1 cellular context compared by ENCODE assay signal in genomic region chr1:110407260-110408210, GRCh38.
TF ChIP-seq lines count a peak whose summit lies in the region.

Gene LAMTOR5 (minus strand): TSS chr1:110407694. CDS start chr1:110407620, 74 bp downstream.

TF ChIP-seq in K562, 482 proteins besides CTCF, POLR2A, EP300 and RAD21 (continued from another document and continues in another):
- TF ChIP-seq BCLAF1 (IDR thresholded peaks at IDR 0.05; ENCODE audit: borderline replicate concordance in 1 of 2, control insufficient read depth in 1 of 2, low read depth in 2 of 2, low read length in 1 of 2) (peak in 1 of 2 experiments; percentile 58; a peak in 1 of 4 replicates), TAF1 (IDR thresholded peaks at IDR 0.05; ENCODE audit: control insufficient read depth, extremely low read depth, insufficient read depth, low read length, severe bottlenecking) (peak; percentile 97), NFYB (IDR thresholded peaks at IDR 0.05; ENCODE audit: extremely low read depth, insufficient read length) (no peak), GABPB2 (CRISPR knock-in tag; conservative IDR thresholded peaks at IDR 0.05) (no peak), IRF2 (CRISPR knock-in tag; IDR thresholded peaks at IDR 0.05) (no peak), KAT8 (IDR thresholded peaks at IDR 0.05; ENCODE audit: low read depth) (no peak), MBD1 (CRISPR knock-in tag; IDR thresholded peaks at IDR 0.05) (no peak), ZNF639 (CRISPR knock-in tag; conservative IDR thresholded peaks at IDR 0.05 in 1 of 2, IDR thresholded peaks at IDR 0.05 in 1 of 2) (peak in 1 of 2 experiments; percentile 93; a peak in 2 of 4 replicates), ZNF644 (tag; IDR thresholded peaks at IDR 0.05; ENCODE audit: low read depth) (0 out of 2 replicates have a peak, but pooled peaks have one; percentile 59), ADNP (tag; IDR thresholded peaks at IDR 0.05) (no peak), FOXK2 (conservative IDR thresholded peaks at IDR 0.05 in 1 of 2, IDR thresholded peaks at IDR 0.05 in 1 of 2; ENCODE audit: low read depth in 2 of 2) (peak; percentile 95 to 98), E2F5 (CRISPR knock-in tag; IDR thresholded peaks at IDR 0.05) (peak; percentile 96), ETV1 (tag; conservative IDR thresholded peaks at IDR 0.05; ENCODE audit: low read depth) (peak; percentile 84), HLTF (IDR thresholded peaks at IDR 0.05) (peak; percentile 4; the same call in 1 of the 2 replicates), CBX5 (IDR thresholded peaks at IDR 0.05; ENCODE audit: borderline replicate concordance, low read depth) (peak; percentile 76; the same call in 1 of the 2 replicates), EWSR1 (IDR thresholded peaks at IDR 0.05; ENCODE audit: borderline replicate concordance, low read depth, partially characterized antibody) (no peak), TBL1XR1 (IDR thresholded peaks at IDR 0.05; ENCODE audit: low read length in 2 of 2) (peak; percentile 77 to 93), ZBTB33 (CRISPR knock-in tag; IDR thresholded peaks at IDR 0.05) (peak; percentile 80), GTF2B (IDR thresholded peaks at IDR 0.05; ENCODE audit: extremely low read depth, insufficient read length) (peak; percentile 72), BMI1 (IDR thresholded peaks at IDR 0.05; ENCODE audit: low read length) (no peak), ZNF740 (CRISPR knock-in tag; IDR thresholded peaks at IDR 0.05) (no peak), ZNF740 (tag; IDR thresholded peaks at IDR 0.05) (no peak), ETS1 (conservative IDR thresholded peaks at IDR 0.05; ENCODE audit: control insufficient read depth, low read depth, low read length) (0 out of 2 replicates have a peak, but pooled peaks have one; percentile 70), ZNF174 (CRISPR knock-in tag; IDR thresholded peaks at IDR 0.05) (no peak), TFAP4 (CRISPR knock-in tag; IDR thresholded peaks at IDR 0.05; ENCODE audit: borderline replicate concordance) (peak; percentile 91), NFIX (CRISPR knock-in tag; IDR thresholded peaks at IDR 0.05; ENCODE audit: low read depth) (no peak), ZNF282 (CRISPR knock-in tag; IDR thresholded peaks at IDR 0.05) (0 out of 2 replicates have a peak, but pooled peaks have one; percentile 52), PML (IDR thresholded peaks at IDR 0.05; ENCODE audit: low read length) (peak; percentile 94), NELFE (IDR thresholded peaks at IDR 0.05; ENCODE audit: insufficient read depth, insufficient read length) (no peak), ZNF830 (CRISPR knock-in tag; IDR thresholded peaks at IDR 0.05) (peak; percentile 57; the same call in 1 of the 2 replicates), FOXP4 (CRISPR knock-in tag; IDR thresholded peaks at IDR 0.05; ENCODE audit: borderline replicate concordance) (peak; percentile 82; the same call in 1 of the 2 replicates), ELF1 (tag; IDR thresholded peaks at IDR 0.05) (peak; percentile 98), SLC30A9 (CRISPR knock-in tag; IDR thresholded peaks at IDR 0.05) (no peak), KHSRP (IDR thresholded peaks at IDR 0.05) (peak; percentile 77; the same call in 1 of the 2 replicates), CBX8 (IDR thresholded peaks at IDR 0.05; ENCODE audit: borderline replicate concordance, extremely low read depth, low read depth, low read length, poor library complexity, severe bottlenecking) (no peak), HNRNPH1 (optimal IDR thresholded peaks at IDR 0.05; ENCODE audit: low read depth, low read length) (no peak), MED1 (CRISPR knock-in tag; IDR thresholded peaks at IDR 0.05; ENCODE audit: borderline replicate concordance) (no peak), ZNF551 (CRISPR knock-in tag; IDR thresholded peaks at IDR 0.05) (no peak), CHD4 (IDR thresholded peaks at IDR 0.05; ENCODE audit: insufficient read depth, insufficient replicate concordance, low read depth, low read length, poor library complexity, severe bottlenecking) (no peak), STAT5B (CRISPR knock-in tag; IDR thresholded peaks at IDR 0.05) (no peak), BRD9 (IDR thresholded peaks at IDR 0.05; ENCODE audit: low read depth, partially characterized antibody) (peak; percentile 67), HBP1 (CRISPR knock-in tag; IDR thresholded peaks at IDR 0.05) (peak; percentile 70), ZNF431 (CRISPR knock-in tag; IDR thresholded peaks at IDR 0.05) (no peak), OTX1 (CRISPR knock-in tag; IDR thresholded peaks at IDR 0.05) (0 out of 2 replicates have a peak, but pooled peaks have one; percentile 66), ZBTB7A (IDR thresholded peaks at IDR 0.05; ENCODE audit: borderline replicate concordance, control insufficient read depth, low read depth, low read length) (0 out of 2 replicates have a peak, but pooled peaks have one; percentile 55), GABPA (tag; conservative IDR thresholded peaks at IDR 0.05; ENCODE audit: low read depth) (peak; percentile 96)
